ENCODE assay signal across 16 cellular contexts in genomic region chr22:45891996-45892621, GRCh38.
"Had no signal": no experiment of that assay in that cellular context is flagged by ENCODE, and none has a peak within 500 bp of the region (broad histone marks: within the 10 kb centered on the region; RNA-seq: fewer than 3 reads in every experiment).

No MANE protein-coding gene starts in this region.

- H3K9me3 ChIP-seq: ascending aorta, neutrophil, right lobe of liver, upper lobe of left lung had no signal

- H3K4me3 ChIP-seq: ascending aorta, right lobe of liver, upper lobe of left lung had no signal

- ATAC-seq: activated CD4-positive, alpha-beta T cell treated with anti-CD3 and anti-CD28 coated beads for 36 hours; activated T-cell treated with anti-CD3 and anti-CD28 coated beads, Interleukin-2, amount 50 U/mL, for 72 hours; right lobe of liver had no signal

- H3K27ac ChIP-seq: ascending aorta, neutrophil, right lobe of liver, upper lobe of left lung, WERI-Rb-1 had no signal

- DNase-seq: activated CD4-positive, alpha-beta memory T cell treated with anti-CD3 and anti-CD28 coated beads, Interleukin-2, amount 10 ng/mL, durations not matched to agents 7 days and 5 days; activated CD4-positive, alpha-beta T cell treated with anti-CD3 and anti-CD28 coated beads for 36 hours; activated naive CD8-positive, alpha-beta T cell treated with anti-CD3 and anti-CD28 coated beads, Interleukin-2, amount 10 ng/mL, durations not matched to agents 7 days and 5 days; activated T-cell treated with anti-CD3 and anti-CD28 coated beads, Interleukin-2, amount 50 U/mL, for 72 hours; foreskin melanocyte; hippocampal formation; kidney glomerular epithelial cell; naive thymus-derived CD4-positive, alpha-beta T cell; stimulated activated CD4-positive, alpha-beta T cell treated with anti-CD3 and anti-CD28 coated beads, Interleukin-12 subunit alpha, Interleukin-12 subunit beta, amount 100 ng/mL, for 4 hours; stimulated activated CD8-positive, alpha-beta memory T cell treated with anti-CD3 and anti-CD28 coated beads, Interleukin-4, amount 100 ng/mL, for 48 hours; T1000; WERI-Rb-1 had no signal

- H3K27me3 ChIP-seq: right lobe of liver had no signal

- H3K36me3 ChIP-seq: ascending aorta, neutrophil, right lobe of liver, upper lobe of left lung, WERI-Rb-1 had no signal

- H3K4me1 ChIP-seq: ascending aorta, right lobe of liver had no signal
